In genomic region chr11:75142714-75143419, GRCh38 we compare ENCODE assay signal across 8 cellular contexts. TPM values are rescaled to one million over a fixed set of nuclear protein-coding genes. Genes with fewer than 3 reads are reported as not detected.
A peak's percentile ranks its signal among the peaks of the same experiment; 100 is the strongest.
DNase-seq lines count a peak whose midpoint lies in the region; TF ChIP-seq lines count a peak whose summit lies in the region.

No MANE protein-coding gene starts in this region.

- TF ChIP-seq CTCF in GM20000 (IDR thresholded peaks at IDR 0.05; ENCODE audit: extremely low read depth, missing control alignments) = no peak
- TF ChIP-seq CTCF in spleen (IDR thresholded peaks at IDR 0.05 in 8 of 11, conservative IDR thresholded peaks at IDR 0.05 in 3 of 11) = peak in 4 of 11 experiments; percentile 6 to 29 (median 14)

- WGBS in spleen, 5 donors = 33 to 41% (median 36%) methylated on average over 8 to 10 of the region's 10 CpGs

- TF ChIP-seq POLR2A in spleen (IDR thresholded peaks at IDR 0.05) = no peak

- H3K9ac ChIP-seq in BLaER1 = peak overlapping the region; percentile 53; the same call in 1 of the 2 replicates

- H4K20me1 ChIP-seq in BLaER1 = no peaks in the 10 kb centered on the region

- no peaks in the 10 kb centered on the region for H3K27me3 ChIP-seq in BLaER1
- H3K27me3 ChIP-seq in spleen (replicated peaks in 1 of 7) = peaks cover 0 to 4% (median 0%) of the 10 kb centered on the region in 7 donors

- H3K9me3 ChIP-seq in BLaER1 (no peaks in the 10 kb centered on the region), spleen (no peaks in the 10 kb centered on the region)

- peaks cover 72% of the 10 kb centered on the region for H3K4me1 ChIP-seq in BLaER1
- peaks cover 12 to 49% (median 32%) of the 10 kb centered on the region in 6 donors for H3K4me1 ChIP-seq in spleen

- H3K36me3 ChIP-seq in BLaER1 (no peaks in the 10 kb centered on the region), spleen (no peaks in the 10 kb centered on the region)

- H3K4me3 ChIP-seq in BLaER1 (no peak overlapping the region), spleen (no peak overlapping the region)

- DNase-seq in GM20000 (ENCODE audit: low spot score) (peak; percentile 55), LoVo (ENCODE audit: low spot score) (peak; percentile 82), T1000 (lab: John Stamatoyannopoulos, UW) (peak; percentile 49), hippocampal formation (lab: John Stamatoyannopoulos, UW) (peak; percentile 42 to 74), spleen (peak; percentile 87), cortex of kidney (lab: John Stamatoyannopoulos, UW) (no peak)

- intact Hi-C loops in spleen (cut with DNase I; ENCODE audit: low total_unique reads) = loop anchor here (5.0 to 10.0 kb wide), 3 partner anchors 64 to 218 kb away; partner anchors contain the start of gene TPBGL

- H3K27ac ChIP-seq in BLaER1 (peak overlapping the region; percentile 76), angular gyrus (ENCODE audit: low read depth, low read length) (peak overlapping the region; percentile 64), spleen (peak overlapping the region in 6 of 8 donors; percentile 44 to 69 (median 58))

- peak overlapping the region; percentile 93 for H3K4me2 ChIP-seq in BLaER1

RNA-seq across cellular contexts. Expression of gene SLCO2B1, which starts 8.0 kb away (rescaled TPM):
- 100 to 1,000 TPM in 5 of 7 donors, 10 to 100 TPM in 2; 75.1 to 307 (median 181) TPM for total RNA-seq in spleen
- polyA plus RNA-seq in spleen = 10 to 100 TPM; 10.2 to 18.4 (median 14.4) TPM

RNA-seq across cellular contexts. Expression of gene OR2AT4, which starts 46.2 kb away (rescaled TPM):
- not detected for total RNA-seq in spleen
- not detected for polyA plus RNA-seq in spleen
